2 cellular contexts compared by ENCODE assay signal in genomic region chr6:161540532-161540931, GRCh38.
TF ChIP-seq lines count a peak whose summit lies in the region.

No MANE protein-coding gene starts in this region.

TF ChIP-seq in HepG2, 621 proteins besides CTCF, POLR2A, EP300 and RAD21 (continued from another document):
- TF ChIP-seq MAFF (IDR thresholded peaks at IDR 0.05; ENCODE audit: low read depth, low read length) (peak; percentile 90), RNF219 (CRISPR knock-in tag; IDR thresholded peaks at IDR 0.05) (no peak), MAFK (conservative IDR thresholded peaks at IDR 0.05 in 1 of 2, IDR thresholded peaks at IDR 0.05 in 1 of 2; ENCODE audit: low read length in 2 of 2) (peak; percentile 89 to 93), BRF2 (CRISPR knock-in tag; IDR thresholded peaks at IDR 0.05) (no peak)

TF ChIP-seq in K562, 482 proteins besides CTCF, POLR2A, EP300 and RAD21 (continued from another document):
- peak; percentile 58 for TF ChIP-seq MAFF (IDR thresholded peaks at IDR 0.05; ENCODE audit: low read length)
- peak; percentile 47 for TF ChIP-seq MAFG (tag; conservative IDR thresholded peaks at IDR 0.05)
- peak; percentile 40; the same call in 1 of the 2 replicates for TF ChIP-seq C11orf30 (IDR thresholded peaks at IDR 0.05; ENCODE audit: low read depth)
- TF ChIP-seq ZNF263 (CRISPR knock-in tag; IDR thresholded peaks at IDR 0.05; ENCODE audit: borderline replicate concordance), result no peak
- peak; percentile 83 for TF ChIP-seq ZNF316 (IDR thresholded peaks at IDR 0.05)
